8 cellular contexts compared by ENCODE assay signal in the genomic region with DNA sequence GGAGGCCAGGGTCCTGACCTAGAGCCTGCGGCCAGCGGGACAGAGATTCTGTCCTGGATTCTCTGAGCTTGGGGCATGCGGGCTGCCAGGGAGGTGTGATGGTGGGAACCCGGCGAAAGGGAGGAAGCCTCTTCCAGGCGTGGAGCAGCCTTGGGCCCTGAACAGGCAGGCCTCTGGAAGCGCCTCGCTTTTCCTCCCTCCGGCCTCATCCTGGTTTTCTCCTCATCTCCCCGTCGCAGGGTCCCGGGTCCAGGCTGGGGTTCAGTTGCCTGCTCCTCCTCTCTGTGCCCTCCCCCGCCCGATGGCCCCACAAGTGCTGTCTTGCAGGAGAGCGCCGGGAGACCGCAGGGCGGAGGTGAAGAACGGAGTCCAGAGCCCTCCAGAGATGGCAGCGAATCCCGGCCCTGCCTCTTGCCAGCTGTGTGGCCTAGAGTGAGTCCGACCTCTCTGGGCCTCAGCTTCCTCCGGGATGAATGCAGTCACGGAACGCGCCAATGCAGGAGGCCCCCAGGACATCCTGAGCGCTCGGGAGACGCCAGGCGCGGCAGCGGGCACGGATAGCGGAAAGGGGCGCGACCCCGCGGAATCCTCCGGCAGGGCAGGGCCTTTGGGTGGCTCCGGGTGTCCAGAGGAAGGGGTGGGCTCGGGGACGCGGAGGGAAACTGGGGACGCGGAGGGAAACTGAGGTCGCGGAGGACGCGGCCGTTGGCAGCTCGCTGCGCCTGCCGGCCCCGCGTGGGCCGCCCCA. TPM values are rescaled to one million over a fixed set of nuclear protein-coding genes. Genes with fewer than 3 reads are reported as not detected.
DNase-seq lines count a peak whose midpoint lies in the region; ATAC-seq and TF ChIP-seq lines count a peak whose summit lies in the region.

No MANE protein-coding gene starts in this region.

- H3K4me1 ChIP-seq in vagina: peaks cover 18% of the 10 kb centered on the region

- H3K9me3 ChIP-seq in vagina: no peaks in the 10 kb centered on the region

- peak overlapping the region; percentile 53 to 55 for H3K4me3 ChIP-seq in vagina

- H3K27ac ChIP-seq in vagina: no peak overlapping the region

- intact Hi-C loops in vagina (cut with DNase I): no loop called here

- no peak for TF ChIP-seq CTCF in vagina (IDR thresholded peaks at IDR 0.05)

- no peaks in the 10 kb centered on the region for H3K27me3 ChIP-seq in vagina

- peak; percentile 9 for DNase-seq in stimulated activated CD4-positive, alpha-beta T cell treated with anti-CD3 and anti-CD28 coated beads, Interleukin-15, amount 100 ng/mL, for 24 hours
- no peak for DNase-seq in stimulated activated CD4-positive, alpha-beta T cell treated with anti-CD3 and anti-CD28 coated beads, Interleukin-4, amount 100 ng/mL, for 1 hour
- DNase-seq in cerebellum (ENCODE audit: low spot score): peak; percentile 39
- DNase-seq in mesenteric fat pad (ENCODE audit: low spot score): peak; percentile 85
- no peak for DNase-seq in vagina (ENCODE audit: extremely low spot score in 2 of 2)

- no peak for TF ChIP-seq POLR2A in vagina (IDR thresholded peaks at IDR 0.05)

- H3K36me3 ChIP-seq in vagina: no peaks in the 10 kb centered on the region

- ATAC-seq in GM21717 (IDR thresholded peaks at IDR 0.05; ENCODE audit: unreplicated experiment): no peak
- ATAC-seq in GM21786 (IDR thresholded peaks at IDR 0.05; ENCODE audit: unreplicated experiment): no peak
- no peak for ATAC-seq in GM21825 (IDR thresholded peaks at IDR 0.05; ENCODE audit: unreplicated experiment)

RNA-seq across cellular contexts. Expression of gene RAB11FIP4, which starts 0.6 kb away (rescaled TPM):
- total RNA-seq in cerebellum (27.8 TPM), mesenteric fat pad (1.8 TPM), vagina (11.0 TPM)

Comparison
In these comparisons a context has a peak if more than half of its experiments do, and no peak if none do; other contexts are left out.
1. DNase-seq: peak in stimulated activated CD4-positive, alpha-beta T cell treated with anti-CD3 and anti-CD28 coated beads, Interleukin-15, amount 100 ng/mL, for 24 hours (single experiment), cerebellum (single experiment) and mesenteric fat pad (single experiment); none in stimulated activated CD4-positive, alpha-beta T cell treated with anti-CD3 and anti-CD28 coated beads, Interleukin-4, amount 100 ng/mL, for 1 hour (single experiment) and vagina (0 of 2).